ENCODE assay signal across 8 cellular contexts in genomic region chr11:122882809-122883681, GRCh38. TPM values are rescaled to one million over a fixed set of nuclear protein-coding genes. Genes with fewer than 3 reads are reported as not detected.
A peak's percentile ranks its signal among the peaks of the same experiment; 100 is the strongest.
DNase-seq lines count a peak whose midpoint lies in the region; ATAC-seq and TF ChIP-seq lines count a peak whose summit lies in the region.

No MANE protein-coding gene starts in this region.

- no peaks in the 10 kb centered on the region for H3K79me2 ChIP-seq in neural progenitor cell (ENCODE audit: low read depth)

- H3K4me3 Mint-ChIP-seq in Calu3 (ENCODE audit: low read depth, unreplicated experiment) (peak overlapping the region; percentile 79), neural progenitor cell (peak overlapping the region; percentile 87)

- no peak for TF ChIP-seq CTCF in Calu3 (IDR thresholded peaks at IDR 0.05; ENCODE audit: unreplicated experiment)
- no peak for TF ChIP-seq CTCF in neural progenitor cell (IDR thresholded peaks at IDR 0.05)

- H3K4me1 Mint-ChIP-seq in Calu3 (ENCODE audit: low read depth, unreplicated experiment) (peaks cover 6% of the 10 kb centered on the region), neural progenitor cell (peaks cover 21% of the 10 kb centered on the region)

- H2AFZ ChIP-seq in neural progenitor cell (replicated peaks): peak overlapping the region; percentile 83

- H4K20me1 ChIP-seq in neural progenitor cell (ENCODE audit: low read depth): no peaks in the 10 kb centered on the region

- peak overlapping the region; percentile 63 for H3K4me3 ChIP-seq in neural progenitor cell
- peak overlapping the region; percentile 75 to 90 (median 83) for H3K4me3 ChIP-seq in subcutaneous abdominal adipose tissue (ENCODE audit: low read depth in 1 of 5, low read length in 5 of 5)

- H3K9ac ChIP-seq in neural progenitor cell (no peak overlapping the region), subcutaneous abdominal adipose tissue (ENCODE audit: low read length in 5 of 5) (peak overlapping the region; percentile 83 to 92 (median 90))

- no peaks in the 10 kb centered on the region for H3K4me1 ChIP-seq in neural progenitor cell
- H3K4me1 ChIP-seq in subcutaneous abdominal adipose tissue (ENCODE audit: control insufficient read depth in 5 of 5, insufficient read depth in 5 of 5, low read length in 5 of 5): peaks cover 3 to 22% (median 12%) of the 10 kb centered on the region in 5 donors

- H3K9me3 ChIP-seq in neural progenitor cell (ENCODE audit: low read depth): no peaks in the 10 kb centered on the region
- H3K9me3 ChIP-seq in subcutaneous abdominal adipose tissue (ENCODE audit: control insufficient read depth in 5 of 5, low read length in 5 of 5): no peaks in the 10 kb centered on the region

- peak overlapping the region; percentile 76 for H3K4me2 ChIP-seq in neural progenitor cell

- H3K27ac ChIP-seq in neural progenitor cell (no peak overlapping the region), subcutaneous abdominal adipose tissue (ENCODE audit: low read depth, low read length) (peak overlapping the region; percentile 91)

- H3K36me3 ChIP-seq in neural progenitor cell: no peaks in the 10 kb centered on the region
- peaks cover 0 to 7% (median 4%) of the 10 kb centered on the region in 5 donors for H3K36me3 ChIP-seq in subcutaneous abdominal adipose tissue (ENCODE audit: control insufficient read depth in 5 of 5, insufficient read depth in 5 of 5, low read length in 5 of 5)

- peak; percentile 61 for DNase-seq in Calu3
- DNase-seq in HEK293T (ENCODE audit: extremely low spot score): peak; percentile 65
- DNase-seq in OCI-M2 (lab: John Stamatoyannopoulos, UW; ENCODE audit: unreplicated experiment): peak; percentile 4
- DNase-seq in activated effector memory CD4-positive, alpha-beta T cell treated with anti-CD3 and anti-CD28 coated beads, Interleukin-2, amount 50 U/mL, for 16 hours: peak; percentile 81
- peak; percentile 49 for DNase-seq in foreskin melanocyte
- peak; percentile 80 for DNase-seq in neural progenitor cell (ENCODE audit: low spot score)

- POLR2A ChIA-PET in HEK293T (lab: Yijun Ruan, JAX): interaction anchor here (1.3 kb wide), 1 partner anchor 179 kb away, joined by 5 read pairs; the partner anchor contains the start of gene HSPA8

- H3K27ac Mint-ChIP-seq in Calu3 (ENCODE audit: unreplicated experiment) (peak overlapping the region; percentile 86), neural progenitor cell (no peak overlapping the region)

- H3K27me3 Mint-ChIP-seq in Calu3 (ENCODE audit: unreplicated experiment) (no peaks in the 10 kb centered on the region), neural progenitor cell (ENCODE audit: insufficient read depth, low read depth) (peaks cover 9% of the 10 kb centered on the region)

- H3F3A ChIP-seq in neural progenitor cell (ENCODE audit: low read depth): no peaks in the 10 kb centered on the region

- BruUV-seq in Calu3 (replicated peaks; lab: Mats Ljungman, UMichigan): TSS peak; percentile 69

- CTCF ChIA-PET in Calu3 (lab: Charles Lee): interaction anchor here (0.7 to 1.5 kb wide), 3 partner anchors 65 to 138 kb away, joined by 4 to 5 read pairs (median 4); no protein-coding TSS in a partner anchor
- CTCF ChIA-PET in HEK293T (lab: Yijun Ruan, JAX): interaction anchor here (0.6 to 1.0 kb wide), 2 partner anchors 19 to 325 kb away, joined by 3 to 10 read pairs; no protein-coding TSS in a partner anchor

- H3K9me3 Mint-ChIP-seq in Calu3 (ENCODE audit: low read depth, unreplicated experiment) (no peaks in the 10 kb centered on the region), neural progenitor cell (no peaks in the 10 kb centered on the region)

- H3K36me3 Mint-ChIP-seq in Calu3 (ENCODE audit: insufficient read depth, unreplicated experiment): peaks cover 24% of the 10 kb centered on the region
- H3K36me3 Mint-ChIP-seq in neural progenitor cell: peaks cover 2% of the 10 kb centered on the region

- ATAC-seq in GM19397 (IDR thresholded peaks at IDR 0.05; ENCODE audit: unreplicated experiment): no peak

- intact Hi-C loops in Calu3 (cut with micrococcal nuclease; ENCODE audit: unreplicated experiment): loop anchor here (1.0 kb wide), 1 partner anchor 137 kb away; no protein-coding TSS in a partner anchor

- peaks cover 46% of the 10 kb centered on the region for H3K27me3 ChIP-seq in neural progenitor cell
- H3K27me3 ChIP-seq in subcutaneous abdominal adipose tissue (ENCODE audit: control insufficient read depth in 5 of 5, insufficient read depth in 4 of 5, low read length in 5 of 5): no peaks in the 10 kb centered on the region

TF ChIP-seq in HEK293T, 16 proteins besides CTCF, POLR2A, EP300 and RAD21:
- TF ChIP-seq ZNF384 (IDR thresholded peaks at IDR 0.05) (peak; percentile 98), ARNT (IDR thresholded peaks at IDR 0.05) (no peak)

RNA-seq across cellular contexts. Expression of gene JHY, which starts 0.5 kb away (rescaled TPM):
- 2.7 and 3.5 TPM in 2 replicates for total RNA-seq in Calu3 (2022)
- 0.69 and 1.4 TPM in 2 replicates for total RNA-seq in neural progenitor cell (ENCODE audit: low replicate concordance)

RNA-seq across cellular contexts. Expression of gene CRTAM, which starts 44.7 kb away (rescaled TPM):
- not detected in 2 replicates for total RNA-seq in Calu3 (2022)
- not detected in 2 replicates for total RNA-seq in neural progenitor cell (ENCODE audit: low replicate concordance)

Comparison
In these comparisons a context has a peak if more than half of its experiments do, and no peak if none do; other contexts are left out.
1. DNase-seq: peak in every context shown above with its lines; median percentile 81 in activated effector memory CD4-positive, alpha-beta T cell treated with anti-CD3 and anti-CD28 coated beads, Interleukin-2, amount 50 U/mL, for 16 hours; 80 in neural progenitor cell; 65 in HEK293T; 61 in Calu3; 49 in foreskin melanocyte; 4 in OCI-M2.